ENCODE assay signal across 32 cellular contexts in genomic region chr1:201840055-201840454, GRCh38.
"Had no signal": no experiment of that assay in that cellular context is flagged by ENCODE, and none has a peak within 500 bp of the region (broad histone marks: within the 10 kb centered on the region; RNA-seq: fewer than 3 reads in every experiment).

No MANE protein-coding gene starts in this region.

- FAIRE-seq: bronchial epithelial cell had no signal

- ATAC-seq: activated CD8-positive, alpha-beta T cell treated with anti-CD3 and anti-CD28 coated beads for 36 hours; activated naive CD8-positive, alpha-beta T cell treated with anti-CD3 and anti-CD28 coated beads, Interleukin-2, amount 50 U/mL, for 24 hours; T-cell had no signal

- H3K27me3 ChIP-seq: ascending aorta, cardiac muscle cell had no signal

- H3K36me3 ChIP-seq: ascending aorta, cardiac muscle cell had no signal

- H3K9me3 Mint-ChIP-seq: activated B cell treated with CpG ODN at 0.5 μM for 24 hours; activated CD4-positive, alpha-beta memory T cell treated with anti-CD3 and anti-CD28 coated beads for 36 hours; activated CD4-positive, alpha-beta T cell treated with anti-CD3 and anti-CD28 coated beads, Interleukin-2, amount 10 ng/mL, durations not matched to agents 24 days and 14 days; activated CD8-positive, alpha-beta T cell treated with anti-CD3 and anti-CD28 coated beads for 36 hours; activated naive CD4-positive, alpha-beta T cell treated with anti-CD3 and anti-CD28 coated beads, Interleukin-2, amount 10 ng/mL, durations not matched to agents 7 days and 5 days; activated naive CD4-positive, alpha-beta T cell treated with anti-CD3 and anti-CD28 coated beads, Interleukin-2, amount 50 U/mL, for 24 hours; activated naive CD8-positive, alpha-beta T cell treated with anti-CD3 and anti-CD28 coated beads, Interleukin-2, amount 10 ng/mL, durations not matched to agents 7 days and 5 days; activated naive CD8-positive, alpha-beta T cell treated with anti-CD3 and anti-CD28 coated beads, Interleukin-2, amount 50 U/mL, for 24 hours; activated T-cell treated with anti-CD3 and anti-CD28 coated beads, Interleukin-2, amount 50 U/mL, for 24 hours; activated T-helper 2 cell treated with anti-CD3 and anti-CD28 coated beads, Interferon-gamma antibody, Interleukin-2, Interleukin-4, amounts not matched to agents 10 μg/mL and 5 μg/mL and 100 μg/mL, durations not matched to agents 14 hours and 24 hours and 36 hours; brain; T-cell; T-helper 2 cell treated with Interferon-gamma antibody and Interleukin-4, amounts not matched to agents 5 μg/mL and 100 μg/mL, for 36 hours had no signal

- H3K27ac Mint-ChIP-seq: activated B cell treated with CpG ODN at 0.5 μM for 24 hours; activated CD4-positive, alpha-beta memory T cell treated with anti-CD3 and anti-CD28 coated beads for 36 hours; activated CD4-positive, alpha-beta T cell treated with anti-CD3 and anti-CD28 coated beads, Interleukin-2, amount 10 ng/mL, durations not matched to agents 24 days and 14 days; activated CD8-positive, alpha-beta T cell treated with anti-CD3 and anti-CD28 coated beads for 36 hours; activated naive CD4-positive, alpha-beta T cell treated with anti-CD3 and anti-CD28 coated beads, Interleukin-2, amount 10 ng/mL, durations not matched to agents 7 days and 5 days; activated naive CD4-positive, alpha-beta T cell treated with anti-CD3 and anti-CD28 coated beads, Interleukin-2, amount 50 U/mL, for 24 hours; activated naive CD8-positive, alpha-beta T cell; activated naive CD8-positive, alpha-beta T cell treated with anti-CD3 and anti-CD28 coated beads, Interleukin-2, amount 10 ng/mL, durations not matched to agents 7 days and 5 days; activated naive CD8-positive, alpha-beta T cell treated with anti-CD3 and anti-CD28 coated beads, Interleukin-2, amount 50 U/mL, for 24 hours; activated T-cell treated with anti-CD3 and anti-CD28 coated beads, Interleukin-2, amount 50 U/mL, for 24 hours; activated T-helper 2 cell treated with anti-CD3 and anti-CD28 coated beads, Interferon-gamma antibody, Interleukin-2, Interleukin-4, amounts not matched to agents 10 μg/mL and 5 μg/mL and 100 μg/mL, durations not matched to agents 14 hours and 24 hours and 36 hours; brain; T-cell; T-helper 2 cell treated with Interferon-gamma antibody and Interleukin-4, amounts not matched to agents 5 μg/mL and 100 μg/mL, for 36 hours had no signal

- DNase-seq: activated B cell treated with CpG ODN at 0.5 μM for 24 hours; activated CD4-positive, alpha-beta memory T cell treated with anti-CD3 and anti-CD28 coated beads for 36 hours; activated CD4-positive, alpha-beta T cell treated with anti-CD3 and anti-CD28 coated beads for 4 hours; activated CD4-positive, alpha-beta T cell treated with anti-CD3 and anti-CD28 coated beads, Interleukin-2, amount 10 ng/mL, durations not matched to agents 24 days and 14 days; activated CD4-positive, alpha-beta T cell treated with anti-CD3 and anti-CD28 coated beads, Interleukin-2, amount 50 U/mL, for 1 hour; activated CD4-positive, alpha-beta T cell treated with anti-CD3 and anti-CD28 coated beads, Interleukin-2, amount 50 U/mL, for 4 hours; activated CD4-positive, CD25-positive, alpha-beta regulatory T cell treated with anti-CD3 and anti-CD28 coated beads, Interleukin-2, amount 50 U/mL, for 72 hours; activated CD8-positive, alpha-beta memory T cell treated with anti-CD3 and anti-CD28 coated beads, Interleukin-2, amount 50 U/mL, for 4 hours; activated CD8-positive, alpha-beta T cell treated with anti-CD3 and anti-CD28 coated beads for 36 hours; activated effector memory CD4-positive, alpha-beta T cell treated with Interleukin-2 at 50 U/mL for 16 hours; activated gamma-delta T cell; activated naive CD4-positive, alpha-beta T cell treated with anti-CD3 and anti-CD28 coated beads, Interleukin-2, amount 10 ng/mL, durations not matched to agents 7 days and 5 days; activated naive CD4-positive, alpha-beta T cell treated with Interleukin-2 at 50 U/mL for 16 hours; activated naive CD8-positive, alpha-beta T cell treated with anti-CD3 and anti-CD28 coated beads, Interleukin-2, amount 10 ng/mL, durations not matched to agents 7 days and 5 days; activated naive CD8-positive, alpha-beta T cell treated with anti-CD3 and anti-CD28 coated beads, Interleukin-2, amount 50 U/mL, for 24 hours; activated T-cell treated with anti-CD3 and anti-CD28 coated beads, Interleukin-2, amount 50 U/mL, for 24 hours; activated T-cell treated with anti-CD3 and anti-CD28 coated beads, Interleukin-2, amount 50 U/mL, for 48 hours; amygdala; anterior cingulate cortex; caudate nucleus; T-cell; T-helper 2 cell; T-helper 9 cell had no signal

- H3K9me3 ChIP-seq: ascending aorta had no signal

- H3K27me3 Mint-ChIP-seq: activated B cell treated with CpG ODN at 0.5 μM for 24 hours; activated CD4-positive, alpha-beta memory T cell treated with anti-CD3 and anti-CD28 coated beads for 36 hours; activated CD4-positive, alpha-beta T cell treated with anti-CD3 and anti-CD28 coated beads, Interleukin-2, amount 10 ng/mL, durations not matched to agents 24 days and 14 days; activated CD8-positive, alpha-beta T cell treated with anti-CD3 and anti-CD28 coated beads for 36 hours; activated naive CD4-positive, alpha-beta T cell treated with anti-CD3 and anti-CD28 coated beads, Interleukin-2, amount 10 ng/mL, durations not matched to agents 7 days and 5 days; activated naive CD4-positive, alpha-beta T cell treated with anti-CD3 and anti-CD28 coated beads, Interleukin-2, amount 50 U/mL, for 24 hours; activated naive CD8-positive, alpha-beta T cell; activated naive CD8-positive, alpha-beta T cell treated with anti-CD3 and anti-CD28 coated beads, Interleukin-2, amount 10 ng/mL, durations not matched to agents 7 days and 5 days; activated naive CD8-positive, alpha-beta T cell treated with anti-CD3 and anti-CD28 coated beads, Interleukin-2, amount 50 U/mL, for 24 hours; activated T-cell treated with anti-CD3 and anti-CD28 coated beads, Interleukin-2, amount 50 U/mL, for 24 hours; brain; T-cell had no signal

- H3K4me3 Mint-ChIP-seq: activated B cell treated with CpG ODN at 0.5 μM for 24 hours; activated CD4-positive, alpha-beta memory T cell treated with anti-CD3 and anti-CD28 coated beads for 36 hours; activated CD4-positive, alpha-beta T cell treated with anti-CD3 and anti-CD28 coated beads, Interleukin-2, amount 10 ng/mL, durations not matched to agents 24 days and 14 days; activated CD8-positive, alpha-beta T cell treated with anti-CD3 and anti-CD28 coated beads for 36 hours; activated naive CD4-positive, alpha-beta T cell treated with anti-CD3 and anti-CD28 coated beads, Interleukin-2, amount 10 ng/mL, durations not matched to agents 7 days and 5 days; activated naive CD4-positive, alpha-beta T cell treated with anti-CD3 and anti-CD28 coated beads, Interleukin-2, amount 50 U/mL, for 24 hours; activated naive CD8-positive, alpha-beta T cell; activated naive CD8-positive, alpha-beta T cell treated with anti-CD3 and anti-CD28 coated beads, Interleukin-2, amount 10 ng/mL, durations not matched to agents 7 days and 5 days; activated naive CD8-positive, alpha-beta T cell treated with anti-CD3 and anti-CD28 coated beads, Interleukin-2, amount 50 U/mL, for 24 hours; activated T-cell treated with anti-CD3 and anti-CD28 coated beads, Interleukin-2, amount 50 U/mL, for 24 hours; brain; T-cell; T-helper 2 cell treated with Interferon-gamma antibody and Interleukin-4, amounts not matched to agents 5 μg/mL and 100 μg/mL, for 36 hours had no signal

- H3K27ac ChIP-seq: ascending aorta, cardiac muscle cell, VCaP had no signal

- H3K4me3 ChIP-seq: ascending aorta, cardiac muscle cell had no signal
